ENCODE assay signal across 1 cellular context in genomic region chr4:150578745-150579470, GRCh38.
TF ChIP-seq lines count a peak whose summit lies in the region.

No MANE protein-coding gene starts in this region.

TF ChIP-seq in GM23338, 12 proteins besides CTCF, POLR2A, EP300 and RAD21 (continued from another document):
- TF ChIP-seq ZNF462 (CRISPR knock-in tag; IDR thresholded peaks at IDR 0.05) (no peak), ZNF331 (CRISPR knock-in tag; IDR thresholded peaks at IDR 0.05; ENCODE audit: low read depth) (no peak), POLR2AphosphoS5 (IDR thresholded peaks at IDR 0.05; ENCODE audit: low read depth) (no peak), EZH2phosphoT487 (IDR thresholded peaks at IDR 0.05; ENCODE audit: unreplicated experiment) (no peak), NANOG (IDR thresholded peaks at IDR 0.05; ENCODE audit: borderline replicate concordance) (no peak), JUNB (IDR thresholded peaks at IDR 0.05; ENCODE audit: unreplicated experiment) (no peak)
TF ChIP-seq in GM23338: peak in this region for 0.
